In the genomic region with DNA sequence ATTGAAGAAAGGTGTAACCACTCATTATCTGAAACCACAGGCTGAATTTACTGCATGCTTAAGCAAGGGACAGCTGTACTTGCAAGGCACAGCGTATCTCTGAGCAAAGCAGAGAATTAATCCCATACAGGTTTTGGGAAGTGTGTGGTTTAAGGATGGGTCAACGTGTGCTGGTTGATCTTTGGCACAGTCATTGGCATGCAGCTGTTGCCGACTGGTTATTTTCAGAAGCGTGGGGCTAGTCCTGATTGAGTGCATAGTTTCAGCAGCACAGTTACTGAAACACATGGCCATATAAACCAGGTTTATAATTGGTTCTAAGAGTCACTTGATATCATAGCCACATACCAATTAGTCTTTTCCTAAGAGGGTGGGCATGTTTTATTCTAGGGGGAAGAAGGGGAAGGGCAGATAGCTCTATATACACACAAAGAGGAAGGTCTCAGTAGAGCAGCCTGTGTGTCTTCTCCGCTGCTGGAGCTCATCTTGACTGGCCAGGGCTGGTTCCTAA, we compare ENCODE assay signal across 25 cellular contexts. TPM values are rescaled to one million over a fixed set of nuclear protein-coding genes. Genes with fewer than 3 reads are reported as not detected.
DNase-seq lines count a peak whose midpoint lies in the region; ATAC-seq, FAIRE-seq and TF ChIP-seq lines count a peak whose summit lies in the region.
"Had no signal": no experiment of that assay in that cellular context is flagged by ENCODE, and none has a peak within 500 bp of the region (broad histone marks: within the 10 kb centered on the region; RNA-seq: fewer than 3 reads in every experiment).

No MANE protein-coding gene starts in this region.

- no peak for TF ChIP-seq CTCF in heart right ventricle (IDR thresholded peaks at IDR 0.05)
- TF ChIP-seq CTCF in gastrocnemius medialis (IDR thresholded peaks at IDR 0.05 in 4 of 5, conservative IDR thresholded peaks at IDR 0.05 in 1 of 5), result no peak

- 55 to 58% methylated on average over 5 of the region's 5 CpGs for WGBS in heart right ventricle, 2 donors

- intact Hi-C loops in heart right ventricle (cut with DNase I) (loop anchor here in 1 of 10 donors (10.0 kb wide), 1 partner anchor 361 kb away; no protein-coding TSS in a partner anchor), gastrocnemius medialis (cut with DNase I; ENCODE audit: low total_unique reads) (loop anchor here (2.0 kb wide), 1 partner anchor 17 kb away; no protein-coding TSS in a partner anchor)

- H3K9me3 ChIP-seq in heart right ventricle (no peaks in the 10 kb centered on the region), gastrocnemius medialis (no peaks in the 10 kb centered on the region)
- H3K9me3 ChIP-seq: esophagus squamous epithelium, right lobe of liver had no signal

- H3K4me1 ChIP-seq in heart right ventricle (peaks cover 9 to 54% (median 48%) of the 10 kb centered on the region in 9 donors), gastrocnemius medialis (peaks cover 26 to 37% of the 10 kb centered on the region in 2 donors)
- H3K4me1 ChIP-seq: right lobe of liver had no signal

- H3K27ac ChIP-seq in heart right ventricle (peak overlapping the region in 8 of 10 donors; percentile 49 to 80 (median 65)), gastrocnemius medialis (peak overlapping the region; percentile 53 to 74 (median 56))
- H3K27ac ChIP-seq: PC-9, right lobe of liver, SK-N-MC had no signal

- TF ChIP-seq POLR2A in GM12891 (IDR thresholded peaks at IDR 0.05; ENCODE audit: low read depth, low read length) (no peak), gastrocnemius medialis (IDR thresholded peaks at IDR 0.05) (no peak)

- H3K27me3 ChIP-seq in heart right ventricle (no peaks in the 10 kb centered on the region), gastrocnemius medialis (no peaks in the 10 kb centered on the region)
- H3K27me3 ChIP-seq: esophagus squamous epithelium, right lobe of liver had no signal

- FAIRE-seq in GM12891 (lab: Jason Lieb, UNC), result peak; percentile 77
- FAIRE-seq: D721Med, keratinocyte had no signal

- H3K36me3 ChIP-seq in heart right ventricle, result no peaks in the 10 kb centered on the region
- no peaks in the 10 kb centered on the region for H3K36me3 ChIP-seq in gastrocnemius medialis
- H3K36me3 ChIP-seq: esophagus squamous epithelium, right lobe of liver had no signal

- DNase-seq in GM12891 (ENCODE audit: insufficient read length, low spot score), result no peak
- peak; percentile 23 for DNase-seq in MV-4-11 (lab: John Stamatoyannopoulos, UW)
- DNase-seq in heart right ventricle, result no peak
- DNase-seq in gastrocnemius medialis, result no peak
- no peak for DNase-seq in EL
- DNase-seq in AML-193 (lab: John Stamatoyannopoulos, UW), result no peak
- DNase-seq in activated CD4-positive, alpha-beta T cell treated with anti-CD3 and anti-CD28 coated beads for 4 hours, result no peak
- DNase-seq in NAMALWA (ENCODE audit: low spot score), result no peak
- DNase-seq: activated effector memory CD4-positive, alpha-beta T cell treated with Interleukin-2 at 50 U/mL for 16 hours; effector CD4-positive, alpha-beta T cell; esophagus squamous epithelium; GDM1; hippocampal formation; NCI-H510A treated with DMSO at 0.1 percent for 48 hours; occipital lobe; PC-9; stimulated activated CD4-positive, alpha-beta T cell treated with anti-CD3 and anti-CD28 coated beads, Interleukin-4, amount 100 ng/mL, for 4 hours; stimulated activated CD8-positive, alpha-beta memory T cell treated with anti-CD3 and anti-CD28 coated beads, Interleukin-4, amount 100 ng/mL, for 48 hours had no signal

- H3K4me3 ChIP-seq in heart right ventricle, result no peak overlapping the region
- no peak overlapping the region for H3K4me3 ChIP-seq in gastrocnemius medialis
- H3K4me3 ChIP-seq: esophagus squamous epithelium, PC-9, right lobe of liver, SK-N-MC had no signal

- ATAC-seq in heart right ventricle, result peak in 7 of 8 donors; percentile 6 to 45 (median 25)
- ATAC-seq in gastrocnemius medialis, result peak; percentile 57 to 83

- in situ Hi-C loops in gastrocnemius medialis (cut with MboI; ENCODE audit: low sequenced_read_pairs in 4 of 4), result loop anchor here in 2 of 4 donors (25.0 kb wide), 1 partner anchor 153 kb away; no protein-coding TSS in a partner anchor

TF ChIP-seq in GM12891, 5 proteins besides CTCF, POLR2A, EP300 and RAD21:
- TF ChIP-seq PAX5 (IDR thresholded peaks at IDR 0.05; ENCODE audit: insufficient read depth, low read length, severe bottlenecking) (no peak), POU2F2 (IDR thresholded peaks at IDR 0.05; ENCODE audit: low read depth, low read length) (no peak), POLR2AphosphoS5 (IDR thresholded peaks at IDR 0.05; ENCODE audit: low read depth, low read length) (no peak), SPI1 (IDR thresholded peaks at IDR 0.05; ENCODE audit: low read depth, low read length) (no peak), TAF1 (IDR thresholded peaks at IDR 0.05; ENCODE audit: low read depth, low read length) (no peak)

RNA-seq across cellular contexts. Expression of gene RPS6KL1, which starts 10.9 kb away (rescaled TPM):
- polyA plus RNA-seq in GM12891 (2012; ENCODE audit: low read depth, missing spikeins), result 1.0 TPM
- 10 to 100 TPM; 14.5 to 27.0 (median 21.9) TPM for total RNA-seq in heart right ventricle
- polyA plus RNA-seq in heart right ventricle, result 10 to 100 TPM; 10.3 to 27.1 TPM
- 10 to 100 TPM; 11.7 to 34.4 (median 18.7) TPM for total RNA-seq in gastrocnemius medialis

RNA-seq across cellular contexts. Expression of gene PGF, which starts 21.4 kb away (rescaled TPM):
- polyA plus RNA-seq in GM12891 (2012; ENCODE audit: low read depth, missing spikeins), result 3.9 TPM
- 10 to 100 TPM in 1 of 10 donors, 1 to 10 TPM in 9; 2.1 to 22.5 (median 6.1) TPM for total RNA-seq in heart right ventricle
- polyA plus RNA-seq in heart right ventricle, result 10 to 100 TPM in 1 of 2 donors, 1 to 10 TPM in 1; 6.8 to 12.2 TPM
- 1 to 10 TPM; 2.2 to 7.8 (median 3.8) TPM for total RNA-seq in gastrocnemius medialis

RNA-seq across cellular contexts. Expression of gene DLST, which starts 52.3 kb away (rescaled TPM):
- polyA plus RNA-seq in GM12891 (2012; ENCODE audit: low read depth, missing spikeins), result 56.9 TPM
- total RNA-seq in heart right ventricle (100 to 1,000 TPM; 179 to 273 (median 227) TPM), gastrocnemius medialis (100 to 1,000 TPM in 2 of 4 donors, 10 to 100 TPM in 2; 71.3 to 157 (median 105) TPM)
- 10 to 100 TPM; 52.5 to 96.0 TPM for polyA plus RNA-seq in heart right ventricle

RNA-seq across cellular contexts. Expression of gene PROX2, which starts 58.0 kb away (rescaled TPM):
- 0.23 TPM for polyA plus RNA-seq in GM12891 (2012; ENCODE audit: low read depth, missing spikeins)
- total RNA-seq in heart right ventricle (not detected), gastrocnemius medialis (not detected)
- polyA plus RNA-seq in heart right ventricle, result not detected
- total RNA-seq: esophagus squamous epithelium, H7, occipital lobe, PC-9, right lobe of liver, temporal lobe had no signal
- polyA plus RNA-seq: adipose tissue, keratinocyte had no signal
